8 cellular contexts compared by ENCODE assay signal in genomic region chr3:183824761-183825379, GRCh38.
A peak's percentile ranks its signal among the peaks of the same experiment; 100 is the strongest.
DNase-seq lines count a peak whose midpoint lies in the region; ATAC-seq and TF ChIP-seq lines count a peak whose summit lies in the region.

No MANE protein-coding gene starts in this region.

- peak overlapping the region; percentile 59 for H3K4me3 ChIP-seq in fibroblast of pulmonary artery (replicated peaks; ENCODE audit: low read depth, low read length)

- no peak for TF ChIP-seq CTCF in fibroblast of pulmonary artery (IDR thresholded peaks at IDR 0.05; ENCODE audit: low read length, missing control alignments)
- no peak for TF ChIP-seq CTCF in nephron progenitor cell (IDR thresholded peaks at IDR 0.05)

- H3K36me3 Mint-ChIP-seq in T-helper 2 cell treated with Interferon-gamma antibody and Interleukin-4, amounts not matched to agents 5 μg/mL and 100 μg/mL, for 36 hours (ENCODE audit: low read depth) = peaks cover 2% of the 10 kb centered on the region
- peaks cover 15% of the 10 kb centered on the region for H3K36me3 Mint-ChIP-seq in nephron progenitor cell (ENCODE audit: low read depth)

- no peaks in the 10 kb centered on the region for H3K9me3 Mint-ChIP-seq in T-helper 2 cell treated with Interferon-gamma antibody and Interleukin-4, amounts not matched to agents 5 μg/mL and 100 μg/mL, for 36 hours
- no peaks in the 10 kb centered on the region for H3K9me3 Mint-ChIP-seq in nephron progenitor cell

- no peak overlapping the region for H3K27ac Mint-ChIP-seq in T-helper 2 cell treated with Interferon-gamma antibody and Interleukin-4, amounts not matched to agents 5 μg/mL and 100 μg/mL, for 36 hours
- H3K27ac Mint-ChIP-seq in nephron progenitor cell = no peak overlapping the region

- peaks cover 6% of the 10 kb centered on the region for H3K4me1 Mint-ChIP-seq in T-helper 2 cell treated with Interferon-gamma antibody and Interleukin-4, amounts not matched to agents 5 μg/mL and 100 μg/mL, for 36 hours (ENCODE audit: low read depth)
- H3K4me1 Mint-ChIP-seq in nephron progenitor cell = peaks cover 24% of the 10 kb centered on the region

- H3K4me3 Mint-ChIP-seq in T-helper 2 cell treated with Interferon-gamma antibody and Interleukin-4, amounts not matched to agents 5 μg/mL and 100 μg/mL, for 36 hours = peak overlapping the region; percentile 78
- peak overlapping the region; percentile 82 for H3K4me3 Mint-ChIP-seq in nephron progenitor cell

- ATAC-seq in HG03139 (IDR thresholded peaks at IDR 0.05; ENCODE audit: unreplicated experiment) = peak; percentile 23
- ATAC-seq in GM19455 (IDR thresholded peaks at IDR 0.05; ENCODE audit: unreplicated experiment) = no peak

- DNase-seq in T-helper 2 cell treated with Interferon-gamma antibody and Interleukin-4, amounts not matched to agents 5 μg/mL and 100 μg/mL, for 36 hours (ENCODE audit: low spot score) = peak; percentile 12
- DNase-seq in T-helper 2 cell (no peak), fibroblast of pulmonary artery (ENCODE audit: low read depth) (no peak), nephron progenitor cell (peak; percentile 48), KG1 (lab: John Stamatoyannopoulos, UW) (no peak)
- peak; percentile 74 for DNase-seq in activated CD8-positive, alpha-beta memory T cell treated with anti-CD3 and anti-CD28 coated beads for 24 hours

- peaks cover 17% of the 10 kb centered on the region for H3K27me3 Mint-ChIP-seq in T-helper 2 cell treated with Interferon-gamma antibody and Interleukin-4, amounts not matched to agents 5 μg/mL and 100 μg/mL, for 36 hours (ENCODE audit: low read depth)
- H3K27me3 Mint-ChIP-seq in nephron progenitor cell (ENCODE audit: low read depth, poor library complexity) = peaks cover 40% of the 10 kb centered on the region

Comparison
In these comparisons a context has a peak if more than half of its experiments do, and no peak if none do; other contexts are left out.
1. DNase-seq: peak in T-helper 2 cell treated with Interferon-gamma antibody and Interleukin-4, amounts not matched to agents 5 μg/mL and 100 μg/mL, for 36 hours (single experiment), activated CD8-positive, alpha-beta memory T cell treated with anti-CD3 and anti-CD28 coated beads for 24 hours (single experiment) and nephron progenitor cell (single experiment); none in T-helper 2 cell (0 of 5), fibroblast of pulmonary artery (single experiment) and KG1 (single experiment).